ENCODE assay signal across 28 cellular contexts in the genomic region with DNA sequence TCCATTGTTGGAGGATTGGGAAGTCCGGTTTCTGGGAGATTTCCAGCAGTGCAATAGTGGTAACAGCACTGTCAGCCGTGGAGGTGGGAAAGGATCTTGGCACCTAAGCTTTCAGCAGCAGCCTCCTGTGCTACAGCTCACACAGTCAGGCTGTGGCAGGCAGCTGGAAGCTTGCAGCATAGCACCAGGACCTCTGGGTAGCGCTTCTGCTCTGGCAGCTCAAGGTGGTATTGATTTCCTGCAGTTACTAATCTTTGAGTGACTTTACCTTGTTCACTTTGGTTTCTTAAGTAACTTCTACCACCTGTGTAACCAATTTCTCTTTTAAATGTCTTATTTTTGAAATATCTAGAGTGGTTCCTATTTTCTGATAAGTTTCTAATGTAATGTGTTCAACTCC.
"Had no signal": no experiment of that assay in that cellular context is flagged by ENCODE, and none has a peak within 500 bp of the region (broad histone marks: within the 10 kb centered on the region; RNA-seq: fewer than 3 reads in every experiment).

No MANE protein-coding gene starts in this region.

- H3K27ac ChIP-seq: colonic mucosa, coronary artery, dorsolateral prefrontal cortex, epithelial cell of prostate, esophagus muscularis mucosa, esophagus squamous epithelium, foreskin keratinocyte, gastrocnemius medialis, gastroesophageal sphincter, heart left ventricle, heart right ventricle had no signal

- H3K4me1 ChIP-seq: colonic mucosa, esophagus muscularis mucosa, esophagus squamous epithelium, foreskin keratinocyte, gastrocnemius medialis, gastroesophageal sphincter, heart left ventricle, heart right ventricle had no signal

- ATAC-seq: effector memory CD8-positive, alpha-beta T cell; esophagus mucosa; foreskin keratinocyte; gastrocnemius medialis; gastroesophageal sphincter; heart left ventricle; heart right ventricle had no signal

- H3K4me3 ChIP-seq: colonic mucosa, coronary artery, dorsolateral prefrontal cortex, esophagus muscularis mucosa, esophagus squamous epithelium, gastrocnemius medialis, gastroesophageal sphincter, heart left ventricle, heart right ventricle had no signal

- H3K36me3 ChIP-seq: colonic mucosa, esophagus muscularis mucosa, esophagus squamous epithelium, gastrocnemius medialis, gastroesophageal sphincter, heart left ventricle, heart right ventricle had no signal

- FAIRE-seq: colon, endometrium, endothelial cell of umbilical vein, frontal cortex had no signal

- H3K9me3 ChIP-seq: colonic mucosa, esophagus muscularis mucosa, esophagus squamous epithelium, gastrocnemius medialis had no signal

- DNase-seq: colonic mucosa; cortex of kidney; dermis blood vessel endothelial cell; dorsolateral prefrontal cortex; effector CD4-positive, alpha-beta T cell; effector CD8-positive, alpha-beta T cell; effector memory CD4-positive, alpha-beta T cell; effector memory CD8-positive, alpha-beta T cell; endodermal cell; erythroblast; esophagus squamous epithelium; foreskin fibroblast; foreskin keratinocyte; foreskin melanocyte; gastrocnemius medialis; glutamatergic neuron; head of caudate nucleus; heart left ventricle; heart right ventricle had no signal

- H3K27me3 ChIP-seq: colonic mucosa, esophagus muscularis mucosa, esophagus squamous epithelium, foreskin keratinocyte, gastrocnemius medialis, gastroesophageal sphincter, heart left ventricle, heart right ventricle had no signal
